2 cellular contexts compared by ENCODE assay signal in the genomic region with DNA sequence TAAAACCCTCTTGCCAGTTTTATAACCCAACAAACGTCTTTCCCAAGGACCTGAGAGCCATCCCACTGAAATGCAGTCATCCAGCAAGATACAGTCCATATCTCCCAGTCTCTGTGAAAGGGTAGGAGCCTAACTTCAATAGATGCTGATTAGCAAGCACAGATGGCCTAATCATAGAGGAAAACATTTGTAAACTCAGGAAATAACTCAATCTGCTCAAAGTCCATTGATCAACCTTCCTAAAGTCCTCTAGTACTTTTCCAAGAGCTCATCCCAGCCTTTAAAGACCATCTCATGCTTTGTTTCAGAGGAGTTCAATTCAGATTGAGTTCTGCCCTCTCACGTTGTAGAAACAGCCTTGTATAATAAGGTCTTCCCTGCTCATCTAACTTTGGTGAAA.
TF ChIP-seq lines count a peak whose summit lies in the region.

No MANE protein-coding gene starts in this region.

TF ChIP-seq in GM23338, 12 proteins besides CTCF, POLR2A, EP300 and RAD21 (continues in another document):
- TF ChIP-seq ZNF331 (CRISPR knock-in tag; IDR thresholded peaks at IDR 0.05; ENCODE audit: low read depth), result no peak
- TF ChIP-seq CREB1 (CRISPR knock-in tag; IDR thresholded peaks at IDR 0.05; ENCODE audit: low read depth), result no peak
- no peak for TF ChIP-seq POLR2AphosphoS5 (IDR thresholded peaks at IDR 0.05; ENCODE audit: low read depth)
- TF ChIP-seq EZH2phosphoT487 (IDR thresholded peaks at IDR 0.05; ENCODE audit: unreplicated experiment), result no peak
- TF ChIP-seq ZNF114 (CRISPR knock-in tag; IDR thresholded peaks at IDR 0.05), result no peak
- TF ChIP-seq JUNB (IDR thresholded peaks at IDR 0.05; ENCODE audit: unreplicated experiment), result no peak
- TF ChIP-seq ETS1 (IDR thresholded peaks at IDR 0.05), result no peak
- TF ChIP-seq NANOG (IDR thresholded peaks at IDR 0.05; ENCODE audit: borderline replicate concordance), result no peak
- TF ChIP-seq STAT1 (IDR thresholded peaks at IDR 0.05; ENCODE audit: unreplicated experiment), result no peak
- TF ChIP-seq, protein P1, sequence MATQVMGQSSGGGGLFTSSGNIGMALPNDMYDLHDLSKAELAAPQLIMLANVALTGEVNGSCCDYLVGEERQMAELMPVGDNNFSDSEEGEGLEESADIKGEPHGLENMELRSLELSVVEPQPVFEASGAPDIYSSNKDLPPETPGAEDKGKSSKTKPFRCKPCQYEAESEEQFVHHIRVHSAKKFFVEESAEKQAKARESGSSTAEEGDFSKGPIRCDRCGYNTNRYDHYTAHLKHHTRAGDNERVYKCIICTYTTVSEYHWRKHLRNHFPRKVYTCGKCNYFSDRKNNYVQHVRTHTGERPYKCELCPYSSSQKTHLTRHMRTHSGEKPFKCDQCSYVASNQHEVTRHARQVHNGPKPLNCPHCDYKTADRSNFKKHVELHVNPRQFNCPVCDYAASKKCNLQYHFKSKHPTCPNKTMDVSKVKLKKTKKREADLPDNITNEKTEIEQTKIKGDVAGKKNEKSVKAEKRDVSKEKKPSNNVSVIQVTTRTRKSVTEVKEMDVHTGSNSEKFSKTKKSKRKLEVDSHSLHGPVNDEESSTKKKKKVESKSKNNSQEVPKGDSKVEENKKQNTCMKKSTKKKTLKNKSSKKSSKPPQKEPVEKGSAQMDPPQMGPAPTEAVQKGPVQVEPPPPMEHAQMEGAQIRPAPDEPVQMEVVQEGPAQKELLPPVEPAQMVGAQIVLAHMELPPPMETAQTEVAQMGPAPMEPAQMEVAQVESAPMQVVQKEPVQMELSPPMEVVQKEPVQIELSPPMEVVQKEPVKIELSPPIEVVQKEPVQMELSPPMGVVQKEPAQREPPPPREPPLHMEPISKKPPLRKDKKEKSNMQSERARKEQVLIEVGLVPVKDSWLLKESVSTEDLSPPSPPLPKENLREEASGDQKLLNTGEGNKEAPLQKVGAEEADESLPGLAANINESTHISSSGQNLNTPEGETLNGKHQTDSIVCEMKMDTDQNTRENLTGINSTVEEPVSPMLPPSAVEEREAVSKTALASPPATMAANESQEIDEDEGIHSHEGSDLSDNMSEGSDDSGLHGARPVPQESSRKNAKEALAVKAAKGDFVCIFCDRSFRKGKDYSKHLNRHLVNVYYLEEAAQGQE (IDR thresholded peaks at IDR 0.05; ENCODE audit: unreplicated experiment), result no peak
- TF ChIP-seq EZH2 (IDR thresholded peaks at IDR 0.05; ENCODE audit: low read depth, unreplicated experiment), result no peak

TF ChIP-seq in H1, 55 proteins besides CTCF, POLR2A, EP300 and RAD21:
- no peak for TF ChIP-seq MAFK (IDR thresholded peaks at IDR 0.05; ENCODE audit: low read depth, low read length)
- TF ChIP-seq MAX (IDR thresholded peaks at IDR 0.05), result no peak
- no peak for TF ChIP-seq KDM1A (IDR thresholded peaks at IDR 0.05; ENCODE audit: borderline replicate concordance, low read length)
- TF ChIP-seq GABPA (IDR thresholded peaks at IDR 0.05; ENCODE audit: borderline replicate concordance, insufficient read depth, low read length), result no peak
- no peak for TF ChIP-seq SIX5 (IDR thresholded peaks at IDR 0.05; ENCODE audit: low read depth, low read length)
TF ChIP-seq in H1: peak in this region for 0.
